Comparison of ENCODE assay signal across 11 cellular contexts in the genomic region with DNA sequence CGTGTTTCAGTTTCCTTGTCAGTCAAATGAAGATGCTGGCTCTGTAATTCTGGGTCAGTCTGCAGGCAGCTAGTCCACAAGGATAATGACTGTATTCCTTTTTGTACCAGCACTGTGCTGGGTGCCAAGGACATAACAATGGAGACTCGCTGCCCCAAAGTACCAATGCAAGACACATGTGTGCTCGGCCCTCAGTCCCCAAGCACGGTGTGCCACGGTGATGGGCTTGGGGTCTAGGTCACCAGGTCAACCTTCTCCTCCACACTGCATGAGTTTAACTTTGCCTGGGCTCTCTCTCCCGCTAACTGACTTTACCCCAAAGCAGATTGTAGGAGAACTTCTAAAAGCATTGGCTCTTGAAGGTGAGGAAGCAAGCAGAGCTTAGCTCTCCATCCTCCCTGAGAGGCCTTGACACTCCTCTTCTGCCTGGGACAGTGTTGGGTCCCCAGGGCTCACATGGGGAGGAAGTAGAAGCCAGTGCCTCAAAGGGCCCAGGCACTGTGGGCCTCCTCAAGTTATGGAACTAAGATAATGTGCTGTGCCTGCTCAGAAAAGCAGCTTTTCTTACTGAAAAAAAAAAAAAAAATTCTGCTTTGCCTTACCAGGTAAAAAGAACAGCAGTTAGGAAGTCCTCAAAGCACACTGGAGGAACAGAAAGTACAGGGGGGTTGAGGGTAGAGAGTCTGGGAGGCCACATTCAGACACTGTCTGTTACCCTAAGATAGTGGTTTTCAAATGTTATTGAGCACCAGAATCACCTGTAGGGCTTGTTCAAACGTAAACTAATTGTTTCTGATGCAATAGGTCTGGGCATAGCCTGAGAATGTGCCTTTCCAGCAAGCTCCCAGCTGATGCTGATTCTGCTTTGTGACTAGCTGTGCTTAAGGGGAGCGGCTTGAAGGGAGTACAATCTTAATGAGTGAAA.
DNase-seq lines count a peak whose midpoint lies in the region; ATAC-seq and TF ChIP-seq lines count a peak whose summit lies in the region.
"Had no signal": no experiment of that assay in that cellular context is flagged by ENCODE, and none has a peak within 500 bp of the region (broad histone marks: within the 10 kb centered on the region; RNA-seq: fewer than 3 reads in every experiment).

No MANE protein-coding gene starts in this region.

- H3K4me2 ChIP-seq in GM23338: no peak overlapping the region

- peaks cover 1% of the 10 kb centered on the region for H3K27me3 Mint-ChIP-seq in T-helper 2 cell treated with Interferon-gamma antibody and Interleukin-4, amounts not matched to agents 5 μg/mL and 100 μg/mL, for 36 hours (ENCODE audit: low read depth)
- H3K27me3 Mint-ChIP-seq in GM23338 (ENCODE audit: insufficient read depth, low read depth, poor library complexity): peaks cover 8% of the 10 kb centered on the region
- no peaks in the 10 kb centered on the region for H3K27me3 Mint-ChIP-seq in stimulated activated naive CD8-positive, alpha-beta T cell treated with anti-CD3 and anti-CD28 coated beads, Interleukin-15, Interleukin-2, amounts not matched to agents 100 ng/mL and 50 ng/mL, for 24 hours
- H3K27me3 Mint-ChIP-seq: activated T-helper 17 cell treated with anti-CD3 and anti-CD28 coated beads, Interleukin-2, amount 50 U/mL, for 72 hours had no signal

- H3K79me2 ChIP-seq in GM23338 (replicated peaks; ENCODE audit: insufficient read depth): no peaks in the 10 kb centered on the region

- peak overlapping the region; percentile 27 for H3K27ac Mint-ChIP-seq in T-helper 2 cell treated with Interferon-gamma antibody and Interleukin-4, amounts not matched to agents 5 μg/mL and 100 μg/mL, for 36 hours
- H3K27ac Mint-ChIP-seq in GM23338: no peak overlapping the region
- H3K27ac Mint-ChIP-seq in stimulated activated naive CD8-positive, alpha-beta T cell treated with anti-CD3 and anti-CD28 coated beads, Interleukin-15, Interleukin-2, amounts not matched to agents 100 ng/mL and 50 ng/mL, for 24 hours: peak overlapping the region; percentile 30
- H3K27ac Mint-ChIP-seq: activated T-helper 17 cell treated with anti-CD3 and anti-CD28 coated beads, Interleukin-2, amount 50 U/mL, for 72 hours had no signal

- no peaks in the 10 kb centered on the region for H3F3A ChIP-seq in GM23338 (replicated peaks; ENCODE audit: low read depth)

- H3K27ac ChIP-seq in GM23338 (ENCODE audit: low read depth): no peak overlapping the region
- H3K27ac ChIP-seq: sigmoid colon had no signal

- no peaks in the 10 kb centered on the region for H3K9me3 Mint-ChIP-seq in T-helper 2 cell treated with Interferon-gamma antibody and Interleukin-4, amounts not matched to agents 5 μg/mL and 100 μg/mL, for 36 hours
- H3K9me3 Mint-ChIP-seq in GM23338: no peaks in the 10 kb centered on the region
- H3K9me3 Mint-ChIP-seq in stimulated activated naive CD8-positive, alpha-beta T cell treated with anti-CD3 and anti-CD28 coated beads, Interleukin-15, Interleukin-2, amounts not matched to agents 100 ng/mL and 50 ng/mL, for 24 hours: no peaks in the 10 kb centered on the region
- H3K9me3 Mint-ChIP-seq: activated T-helper 17 cell treated with anti-CD3 and anti-CD28 coated beads, Interleukin-2, amount 50 U/mL, for 72 hours had no signal

- peaks cover 30% of the 10 kb centered on the region for H3K4me1 Mint-ChIP-seq in T-helper 2 cell treated with Interferon-gamma antibody and Interleukin-4, amounts not matched to agents 5 μg/mL and 100 μg/mL, for 36 hours (ENCODE audit: low read depth)
- H3K4me1 Mint-ChIP-seq in GM23338: peaks cover 6% of the 10 kb centered on the region; the same call in 1 of the 3 replicates
- H3K4me1 Mint-ChIP-seq in stimulated activated naive CD8-positive, alpha-beta T cell treated with anti-CD3 and anti-CD28 coated beads, Interleukin-15, Interleukin-2, amounts not matched to agents 100 ng/mL and 50 ng/mL, for 24 hours (ENCODE audit: low read depth): peaks cover 37% of the 10 kb centered on the region

- no peak overlapping the region for H3K4me3 ChIP-seq in GM23338
- H3K4me3 ChIP-seq: sigmoid colon had no signal

- no peak overlapping the region for H3K4me3 Mint-ChIP-seq in T-helper 2 cell treated with Interferon-gamma antibody and Interleukin-4, amounts not matched to agents 5 μg/mL and 100 μg/mL, for 36 hours
- no peak overlapping the region for H3K4me3 Mint-ChIP-seq in GM23338
- H3K4me3 Mint-ChIP-seq in stimulated activated naive CD8-positive, alpha-beta T cell treated with anti-CD3 and anti-CD28 coated beads, Interleukin-15, Interleukin-2, amounts not matched to agents 100 ng/mL and 50 ng/mL, for 24 hours: no peak overlapping the region
- H3K4me3 Mint-ChIP-seq: activated T-helper 17 cell treated with anti-CD3 and anti-CD28 coated beads, Interleukin-2, amount 50 U/mL, for 72 hours had no signal

- no peaks in the 10 kb centered on the region for H3K36me3 ChIP-seq in GM23338 (ENCODE audit: insufficient read depth)
- H3K36me3 ChIP-seq: sigmoid colon had no signal

- no peaks in the 10 kb centered on the region for H3K36me3 Mint-ChIP-seq in T-helper 2 cell treated with Interferon-gamma antibody and Interleukin-4, amounts not matched to agents 5 μg/mL and 100 μg/mL, for 36 hours (ENCODE audit: low read depth)
- H3K36me3 Mint-ChIP-seq in GM23338 (ENCODE audit: low read depth): no peaks in the 10 kb centered on the region
- no peaks in the 10 kb centered on the region for H3K36me3 Mint-ChIP-seq in stimulated activated naive CD8-positive, alpha-beta T cell treated with anti-CD3 and anti-CD28 coated beads, Interleukin-15, Interleukin-2, amounts not matched to agents 100 ng/mL and 50 ng/mL, for 24 hours (ENCODE audit: low read depth)

- no peaks in the 10 kb centered on the region for H3K4me1 ChIP-seq in GM23338 (ENCODE audit: insufficient read depth)
- H3K4me1 ChIP-seq: sigmoid colon had no signal

- 0 out of 2 replicates have a peak overlapping the region, but pooled peaks have one; percentile 4 for H2AFZ ChIP-seq in GM23338

- H3K9me2 ChIP-seq in GM23338 (ENCODE audit: insufficient read depth): no peaks in the 10 kb centered on the region

- ATAC-seq in GM23338 (no peak), HG03565 (IDR thresholded peaks at IDR 0.05; ENCODE audit: unreplicated experiment) (peak; percentile 56)
- ATAC-seq: activated T-helper 17 cell treated with anti-CD3 and anti-CD28 coated beads, Interleukin-2, amount 50 U/mL, for 72 hours had no signal

- TF ChIP-seq CTCF in GM23338 (conservative IDR thresholded peaks at IDR 0.05; ENCODE audit: low read depth in 2 of 2): no peak

- H3K27me3 ChIP-seq in GM23338 (ENCODE audit: insufficient read depth): no peaks in the 10 kb centered on the region
- H3K27me3 ChIP-seq: sigmoid colon had no signal

- H4K20me1 ChIP-seq in GM23338 (replicated peaks; ENCODE audit: insufficient read depth): no peaks in the 10 kb centered on the region

- DNase-seq in T-helper 2 cell treated with Interferon-gamma antibody and Interleukin-4, amounts not matched to agents 5 μg/mL and 100 μg/mL, for 36 hours (ENCODE audit: low spot score): no peak
- DNase-seq in T-helper 2 cell: no peak
- no peak for DNase-seq in GM23338 (ENCODE audit: low spot score)
- DNase-seq in stimulated activated CD4-positive, alpha-beta T cell treated with anti-CD3 and anti-CD28 coated beads, Interleukin-15, amount 100 ng/mL, for 24 hours: no peak
- no peak for DNase-seq in NCI-H2227 (lab: John Stamatoyannopoulos, UW; ENCODE audit: unreplicated experiment)
- DNase-seq in dermis blood vessel endothelial cell: no peak
- DNase-seq: sigmoid colon; stimulated activated naive CD4-positive, alpha-beta T cell had no signal

TF ChIP-seq in GM23338, 12 proteins besides CTCF, POLR2A, EP300 and RAD21:
- no peak for TF ChIP-seq JUNB (IDR thresholded peaks at IDR 0.05; ENCODE audit: unreplicated experiment)
